ENCODE assay signal across 1 cellular context in the genomic region with DNA sequence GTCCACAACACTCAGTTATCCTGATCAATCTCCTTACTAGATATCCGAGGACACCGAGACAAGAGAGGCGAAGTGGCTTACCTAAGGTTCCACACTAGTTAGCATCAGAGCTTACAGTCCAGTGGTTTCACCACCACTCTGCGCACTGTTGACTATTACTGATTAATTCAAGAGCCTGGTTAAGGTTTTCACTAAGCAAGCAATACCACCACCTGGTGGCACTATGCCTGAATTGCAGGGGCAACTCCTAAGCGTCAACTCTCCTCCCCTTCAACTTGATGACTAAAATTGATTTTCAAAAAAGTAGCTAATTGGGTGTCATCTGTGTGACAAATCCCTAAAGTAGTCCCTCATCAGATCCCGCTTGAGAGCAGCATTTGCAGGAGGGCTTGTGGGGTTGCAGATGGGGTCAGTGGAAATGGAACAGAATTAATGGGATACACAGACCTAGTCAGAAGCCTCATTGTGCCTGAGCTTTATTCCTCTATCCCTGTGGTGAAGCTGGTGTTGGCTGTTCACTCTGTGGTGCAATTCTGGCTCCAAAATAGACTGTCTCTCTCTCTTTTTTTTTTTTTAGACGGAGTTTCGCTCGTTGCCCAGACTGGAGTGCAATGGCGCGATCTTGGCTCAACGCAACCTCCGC.
TF ChIP-seq lines count a peak whose summit lies in the region.

No MANE protein-coding gene starts in this region.

TF ChIP-seq in HepG2, 621 proteins besides CTCF, POLR2A, EP300 and RAD21 (continued from another document):
- TF ChIP-seq YEATS4 (CRISPR knock-in tag; IDR thresholded peaks at IDR 0.05; ENCODE audit: borderline replicate concordance) = no peak
- TF ChIP-seq HNRNPLL (IDR thresholded peaks at IDR 0.05; ENCODE audit: low read depth, low read length, poor library complexity, severe bottlenecking) = no peak
- peak; percentile 80 for TF ChIP-seq STAG1 (CRISPR knock-in tag; IDR thresholded peaks at IDR 0.05)
- no peak for TF ChIP-seq PRDM10 (CRISPR knock-in tag; IDR thresholded peaks at IDR 0.05; ENCODE audit: low read depth)
- no peak for TF ChIP-seq TCF7L2 (IDR thresholded peaks at IDR 0.05; ENCODE audit: low read depth, low read length)
- TF ChIP-seq NR2F2 (IDR thresholded peaks at IDR 0.05; ENCODE audit: borderline replicate concordance, low read depth) = no peak
- no peak for TF ChIP-seq ZNF432 (CRISPR knock-in tag; IDR thresholded peaks at IDR 0.05; ENCODE audit: borderline replicate concordance)
- TF ChIP-seq XRCC5 (optimal IDR thresholded peaks at IDR 0.05; ENCODE audit: low read length) = peak; percentile 26
- TF ChIP-seq ZNF30 (CRISPR knock-in tag; IDR thresholded peaks at IDR 0.05) = no peak
- no peak for TF ChIP-seq ASH2L (IDR thresholded peaks at IDR 0.05; ENCODE audit: insufficient read length, low read depth, low read length)
- TF ChIP-seq ZNF350 (CRISPR knock-in tag; IDR thresholded peaks at IDR 0.05; ENCODE audit: borderline replicate concordance, low read depth) = no peak
- TF ChIP-seq CAMTA2 (CRISPR knock-in tag; IDR thresholded peaks at IDR 0.05; ENCODE audit: borderline replicate concordance) = no peak
- TF ChIP-seq THAP8 (CRISPR knock-in tag; IDR thresholded peaks at IDR 0.05; ENCODE audit: borderline replicate concordance) = no peak
- no peak for TF ChIP-seq ZBTB34 (CRISPR knock-in tag; IDR thresholded peaks at IDR 0.05)
